ENCODE assay signal across 8 cellular contexts in the genomic region with DNA sequence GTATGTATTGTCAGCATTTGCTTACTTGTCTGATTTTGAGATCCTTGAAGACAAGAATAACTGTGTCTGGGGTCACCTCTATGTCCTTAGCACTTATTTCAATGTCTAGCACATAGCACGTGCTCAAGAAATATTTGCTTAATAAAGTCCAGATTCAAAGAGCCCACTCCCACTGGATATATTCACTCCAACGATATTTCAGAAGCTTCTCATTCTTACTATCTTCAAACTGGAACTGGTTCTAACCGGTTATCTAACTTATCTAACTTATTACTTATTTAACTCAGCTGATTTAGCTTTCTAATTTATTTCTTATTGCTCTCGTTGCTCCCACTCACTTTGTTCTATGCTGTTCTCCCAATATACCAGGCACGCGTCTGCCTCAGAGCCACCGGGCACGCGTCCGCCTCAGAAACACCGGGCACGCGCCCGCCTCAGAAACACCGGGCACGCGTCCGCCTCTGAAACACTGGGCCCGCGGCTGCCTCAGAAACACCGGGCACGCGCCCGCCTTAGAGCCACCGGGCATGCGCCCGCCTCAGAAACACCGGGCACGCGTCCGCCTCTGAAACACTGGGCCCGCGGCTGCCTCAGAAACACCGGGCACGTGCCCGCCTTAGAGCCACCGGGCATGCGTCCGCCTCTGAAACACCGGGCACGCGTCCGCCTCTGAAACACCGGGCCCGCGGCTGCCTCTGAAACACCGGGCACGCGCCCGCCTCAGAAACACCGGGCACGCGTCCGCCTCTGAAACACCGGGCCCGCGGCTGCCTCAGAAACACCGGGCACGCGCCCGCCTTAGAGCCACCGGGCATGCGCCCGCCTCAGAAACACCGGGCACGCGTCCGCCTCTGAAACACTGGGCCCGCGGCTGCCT. TPM values are rescaled to one million over a fixed set of nuclear protein-coding genes. Genes with fewer than 3 reads are reported as not detected.
DNase-seq lines count a peak whose midpoint lies in the region; ATAC-seq and TF ChIP-seq lines count a peak whose summit lies in the region.
"Not testable (repeated sequence)": the region's sequence is repeated elsewhere in the genome, so short reads cannot be mapped to it uniquely, and the experiment has no call there.

No MANE protein-coding gene starts in this region.

- not testable (repeated sequence) for H3K9me3 Mint-ChIP-seq in immature natural killer cell

- intact Hi-C loops in psoas muscle (cut with DNase I): loop anchor here in 1 of 2 donors (5.0 kb wide), 1 partner anchor 184 kb away; a partner anchor contains a TSS

- not testable (repeated sequence) for H3K36me3 Mint-ChIP-seq in immature natural killer cell

- ATAC-seq in psoas muscle: peak; percentile 66 to 90 (median 77)

- peaks cover 7 to 17% of the 10 kb centered on the region in 2 donors for H3K4me1 Mint-ChIP-seq in immature natural killer cell

- peaks cover 3 to 11% (median 4%) of the 10 kb centered on the region in 3 donors for H3K27me3 Mint-ChIP-seq in immature natural killer cell (ENCODE audit: low read depth in 3 of 3)

- not testable (repeated sequence) for H3K9me3 ChIP-seq in psoas muscle; stomach smooth muscle (ENCODE audit: control insufficient read depth in 2 of 2, low read length in 2 of 2)

- H3K4me3 Mint-ChIP-seq in immature natural killer cell: peak overlapping the region; percentile 76 to 91 (median 87)

- DNase-seq in DMS114 treated with DMSO at 0.1 percent for 48 hours (lab: John Stamatoyannopoulos, UW; ENCODE audit: unreplicated experiment) (peak; percentile 7), M059J (ENCODE audit: low read depth) (peak; percentile 39), RPMI7951 (ENCODE audit: low read depth) (peak; percentile 48), choroid plexus epithelial cell (ENCODE audit: low read depth) (peak; percentile 60), immature natural killer cell (peak; percentile 24 to 52 (median 51)), psoas muscle (peak; percentile 76 to 82)
- DNase-seq in activated CD8-positive, alpha-beta memory T cell treated with anti-CD3 and anti-CD28 coated beads, Interleukin-2, amount 50 U/mL, for 24 hours (ENCODE audit: extremely low read depth): peak; percentile 20

- not testable (repeated sequence) for H3K4me1 ChIP-seq in psoas muscle; stomach smooth muscle (ENCODE audit: control insufficient read depth, insufficient read depth, low read length)

- not testable (repeated sequence) for H3K36me3 ChIP-seq in psoas muscle (ENCODE audit: insufficient read depth in 1 of 2, low read depth in 1 of 2); stomach smooth muscle (ENCODE audit: control insufficient read depth in 2 of 2, insufficient read depth in 2 of 2, low read length in 2 of 2)

- not testable (repeated sequence) for TF ChIP-seq CTCF in choroid plexus epithelial cell (conservative IDR thresholded peaks at IDR 0.05; ENCODE audit: low read depth, low read length); psoas muscle (IDR thresholded peaks at IDR 0.05)

- H3K4me3 ChIP-seq in choroid plexus epithelial cell (ENCODE audit: low read depth, low read length) (peak overlapping the region; percentile 47), psoas muscle (peak overlapping the region; percentile 66), stomach smooth muscle (ENCODE audit: low read length in 2 of 2) (peak overlapping the region; percentile 26 to 76)

- H3K9ac ChIP-seq in stomach smooth muscle (ENCODE audit: low read length in 2 of 2): peak overlapping the region; percentile 12 to 37

- 2 to 4% (median 2%) methylated on average over 31 to 66 of the region's 70 CpGs for WGBS in psoas muscle, 3 donors

- H3K27ac ChIP-seq in psoas muscle: peak overlapping the region; percentile 86
- not testable (repeated sequence) for H3K27ac ChIP-seq in stomach smooth muscle (ENCODE audit: low read length)

- peak overlapping the region in 5 of 6 donors; percentile 14 to 84 (median 68) for H3K27ac Mint-ChIP-seq in immature natural killer cell

- not testable (repeated sequence) for H3K27me3 ChIP-seq in psoas muscle (ENCODE audit: insufficient read depth in 3 of 3, low read length in 2 of 3); stomach smooth muscle (ENCODE audit: control insufficient read depth in 1 of 2, insufficient read depth in 2 of 2, low read length in 2 of 2)

RNA-seq across cellular contexts. Expression of a gene that starts 59.1 kb away (rescaled TPM):
- total RNA-seq in M059J (2014; rRNA removed; shearing (Covaris generic)): 60.2 and 78.6 TPM in 2 replicates
- 53.4 and 66.6 TPM in 2 replicates for total RNA-seq in RPMI7951 (2014; rRNA removed; shearing (Covaris generic))
- 10 to 100 TPM; 18.8 to 43.7 (median 21.8) TPM for polyA plus RNA-seq in immature natural killer cell
- 100 to 1,000 TPM in 1 of 4 donors, 10 to 100 TPM in 3; 43.7 to 163 (median 54.0) TPM for total RNA-seq in psoas muscle
- 100 to 1,000 TPM in 1 of 3 donors, 10 to 100 TPM in 2; 34.7 to 153 (median 84.1) TPM for polyA plus RNA-seq in psoas muscle

Comparison
In these comparisons a context has a peak if more than half of its experiments do, and no peak if none do; other contexts are left out.
1. DNase-seq: peak in every context shown above with its lines; median percentile 79 in psoas muscle; 60 in choroid plexus epithelial cell; 51 in immature natural killer cell; 48 in RPMI7951; 39 in M059J; 20 in activated CD8-positive, alpha-beta memory T cell treated with anti-CD3 and anti-CD28 coated beads, Interleukin-2, amount 50 U/mL, for 24 hours; 7 in DMS114 treated with DMSO at 0.1 percent for 48 hours.